Comparison of ENCODE assay signal across 8 cellular contexts in the genomic region with DNA sequence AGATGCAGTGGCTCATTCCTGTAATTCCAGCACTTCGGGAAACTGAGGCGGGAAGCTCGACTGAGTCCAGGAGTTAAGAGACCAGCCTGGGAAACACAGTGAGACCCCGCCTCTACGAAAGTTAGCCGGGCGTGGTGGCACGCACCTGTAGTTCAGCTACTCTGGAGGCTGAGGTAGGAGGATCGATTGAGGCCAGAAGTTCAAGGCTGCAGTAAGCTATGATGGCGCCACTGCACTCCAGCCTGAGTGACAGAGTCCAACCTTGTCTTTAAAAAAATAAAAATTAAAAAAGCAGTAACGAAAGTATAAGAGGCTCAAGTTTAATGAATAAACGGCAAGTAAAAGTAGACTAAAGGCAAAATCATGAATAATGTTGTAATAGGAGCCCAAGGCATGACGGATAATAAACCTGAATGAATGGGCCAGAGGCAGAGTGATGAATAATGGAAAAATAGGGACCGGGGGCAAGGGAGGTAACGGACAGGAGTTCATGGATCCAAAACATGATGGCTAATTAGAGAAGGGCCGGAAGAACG. TPM values are rescaled to one million over a fixed set of nuclear protein-coding genes. Genes with fewer than 3 reads are reported as not detected.
DNase-seq lines count a peak whose midpoint lies in the region; ATAC-seq, FAIRE-seq and TF ChIP-seq lines count a peak whose summit lies in the region.

No MANE protein-coding gene starts in this region.

- peaks cover 9 to 29% of the 10 kb centered on the region in 2 experiments for H3K36me3 ChIP-seq in SK-N-SH (replicated peaks in 1 of 2; ENCODE audit: control insufficient read depth in 1 of 2, insufficient read depth in 2 of 2, low read length in 1 of 2)
- peaks cover 29% of the 10 kb centered on the region for H3K36me3 ChIP-seq in adipocyte (ENCODE audit: control insufficient read depth, insufficient read depth, low read length, severe bottlenecking)
- H3K36me3 ChIP-seq in keratinocyte (ENCODE audit: control insufficient read depth in 2 of 2, extremely low read depth in 1 of 2, insufficient read depth in 2 of 2, low read length in 2 of 2), result peaks cover 23 to 30% of the 10 kb centered on the region in 2 experiments
- peaks cover 22 to 31% of the 10 kb centered on the region in 2 donors for H3K36me3 ChIP-seq in stomach smooth muscle (ENCODE audit: control insufficient read depth in 2 of 2, insufficient read depth in 2 of 2, low read length in 2 of 2)

- no peaks in the 10 kb centered on the region for H3K9me1 ChIP-seq in keratinocyte (ENCODE audit: control insufficient read depth, extremely low read depth, insufficient read depth, low read length)

- H3K27me3 ChIP-seq in SK-N-SH (ENCODE audit: insufficient read depth), result no peaks in the 10 kb centered on the region
- no peaks in the 10 kb centered on the region for H3K27me3 ChIP-seq in adipocyte (replicated peaks; ENCODE audit: control insufficient read depth, insufficient read depth, low read length)
- no peaks in the 10 kb centered on the region for H3K27me3 ChIP-seq in keratinocyte (ENCODE audit: control insufficient read depth, extremely low read depth, insufficient read depth, low read length)
- no peaks in the 10 kb centered on the region for H3K27me3 ChIP-seq in stomach smooth muscle (ENCODE audit: control insufficient read depth in 1 of 2, insufficient read depth in 2 of 2, low read length in 2 of 2)

- no peaks in the 10 kb centered on the region for H3K9me3 ChIP-seq in SK-N-SH
- H3K9me3 ChIP-seq in adipocyte (ENCODE audit: control insufficient read depth, low read length), result no peaks in the 10 kb centered on the region
- H3K9me3 ChIP-seq in keratinocyte (ENCODE audit: control insufficient read depth, low read depth, low read length), result no peaks in the 10 kb centered on the region
- no peaks in the 10 kb centered on the region for H3K9me3 ChIP-seq in stomach smooth muscle (ENCODE audit: control insufficient read depth in 2 of 2, low read length in 2 of 2)

- no peak for FAIRE-seq in keratinocyte (lab: Jason Lieb, UNC)

- H3K4me1 ChIP-seq in SK-N-SH (ENCODE audit: control insufficient read depth in 1 of 2, insufficient read depth in 2 of 2, low read depth in 1 of 2, low read length in 1 of 2) (peaks cover 8 to 21% of the 10 kb centered on the region in 2 experiments; a peak in 2 of 4 replicates), adipocyte (ENCODE audit: control insufficient read depth, insufficient read depth, low read length) (peaks cover 39% of the 10 kb centered on the region), keratinocyte (ENCODE audit: control insufficient read depth, extremely low read depth, insufficient read depth, low read length) (peaks cover 17% of the 10 kb centered on the region), stomach smooth muscle (ENCODE audit: control insufficient read depth, insufficient read depth, low read length) (peaks cover 27% of the 10 kb centered on the region)

- peak overlapping the region; percentile 51 to 57 for H3K4me3 ChIP-seq in SK-N-SH (ENCODE audit: low read depth in 2 of 2, low read length in 1 of 2)
- H3K4me3 ChIP-seq in adipocyte (ENCODE audit: low read length), result peak overlapping the region; percentile 78
- peak overlapping the region; percentile 44 to 54 (median 46) for H3K4me3 ChIP-seq in keratinocyte (ENCODE audit: control insufficient read depth in 2 of 3, extremely low read depth in 1 of 3, insufficient read depth in 2 of 3, low read depth in 1 of 3, low read length in 3 of 3)
- peak overlapping the region; percentile 85 to 88 for H3K4me3 ChIP-seq in stomach smooth muscle (ENCODE audit: low read length in 2 of 2)

- peak overlapping the region; percentile 92 to 93 for H3K27ac ChIP-seq in SK-N-SH (ENCODE audit: low read depth in 2 of 2, low read length in 1 of 2)
- peak overlapping the region; percentile 75 for H3K27ac ChIP-seq in keratinocyte (ENCODE audit: control insufficient read depth, insufficient read depth, low read length)
- peak overlapping the region; percentile 96 for H3K27ac ChIP-seq in stomach smooth muscle (ENCODE audit: low read length)

- TF ChIP-seq EP300 in SK-N-SH (IDR thresholded peaks at IDR 0.05; ENCODE audit: borderline replicate concordance in 1 of 2, low read depth in 1 of 2, low read length in 1 of 2), result no peak

- H2AFZ ChIP-seq in SK-N-SH (ENCODE audit: low read depth), result peak overlapping the region; percentile 77
- peak overlapping the region; percentile 86 for H2AFZ ChIP-seq in keratinocyte (ENCODE audit: control insufficient read depth, low read length)

- no peaks in the 10 kb centered on the region for H4K20me1 ChIP-seq in SK-N-SH (ENCODE audit: insufficient read depth)
- peaks cover 4% of the 10 kb centered on the region for H4K20me1 ChIP-seq in keratinocyte (ENCODE audit: control insufficient read depth, extremely low read depth, insufficient read depth, low read length)

- 58% methylated on average over 17 of the region's 17 CpGs for WGBS in SK-N-SH (ENCODE audit: low lambda C conversion rate)

- dilution Hi-C loops in keratinocyte (cut with MboI; ENCODE audit: extremely low pct_ligation_motif_present, low sequenced_read_pairs), result no loop called here

- CTCF ChIA-PET in SK-N-SH (lab: Yijun Ruan, JAX), result interaction anchor here (0.5 to 1.8 kb wide), 7 partner anchors 14 to 558 kb away, joined by 3 to 5 read pairs (median 3); no protein-coding TSS in a partner anchor

- TF ChIP-seq RAD21 in SK-N-SH (IDR thresholded peaks at IDR 0.05; ENCODE audit: low read length), result no peak

- TF ChIP-seq CTCF in SK-N-SH (IDR thresholded peaks at IDR 0.05) (no peak), keratinocyte (optimal IDR thresholded peaks at IDR 0.05 in 1 of 3, IDR thresholded peaks at IDR 0.05 in 1 of 3, conservative IDR thresholded peaks at IDR 0.05 in 1 of 3; ENCODE audit: extremely low read depth in 1 of 3, insufficient read depth in 2 of 3, low read length in 3 of 3) (no peak)

- H3K9ac ChIP-seq in SK-N-SH (peak overlapping the region; percentile 72), adipocyte (ENCODE audit: low read length) (peak overlapping the region; percentile 87), keratinocyte (ENCODE audit: control insufficient read depth, extremely low read depth, insufficient read depth, low read length) (peak overlapping the region; percentile 70), stomach smooth muscle (ENCODE audit: low read length in 2 of 2) (peak overlapping the region; percentile 83 to 85)

- DNase-seq in SK-N-SH (no peak), adipocyte (ENCODE audit: low read depth) (no peak), keratinocyte (ENCODE audit: low read depth, low spot score) (no peak), GM19240 (ENCODE audit: insufficient read length, low spot score) (no peak)
- DNase-seq in stimulated activated CD4-positive, alpha-beta T cell treated with anti-CD3 and anti-CD28 coated beads, Interleukin-4, amount 100 ng/mL, for 24 hours, result no peak

- no peaks in the 10 kb centered on the region for H3K9me2 ChIP-seq in SK-N-SH

- no peak for ATAC-seq in SK-N-SH treated with all-trans-retinoic acid at 6 μM for 48 hours
- no peak for ATAC-seq in GM21825 (IDR thresholded peaks at IDR 0.05; ENCODE audit: unreplicated experiment)

- peaks cover 17% of the 10 kb centered on the region for H3F3A ChIP-seq in SK-N-SH (replicated peaks; ENCODE audit: insufficient read depth)

- POLR2A ChIA-PET in SK-N-SH (lab: Yijun Ruan, JAX), result interaction anchor here (1.1 to 1.4 kb wide), 2 partner anchors 41 to 65 kb away, joined by 4 read pairs; partner anchors contain the start of gene CLPTM1

- H3K4me2 ChIP-seq in SK-N-SH (peak overlapping the region; percentile 81), keratinocyte (ENCODE audit: control insufficient read depth, extremely low read depth, insufficient read depth, low read depth, low read length) (peak overlapping the region; percentile 80)

- H3K79me2 ChIP-seq in SK-N-SH (ENCODE audit: insufficient read depth) (peaks cover 39% of the 10 kb centered on the region), keratinocyte (ENCODE audit: control insufficient read depth, insufficient read depth, low read length) (peaks cover 36% of the 10 kb centered on the region)

RNA-seq across cellular contexts. Expression of gene TOMM40, which starts 1.2 kb away (rescaled TPM):
- polyA plus RNA-seq in SK-N-SH (2012; rRNA removed) (66.9 and 78.9 TPM in 2 replicates), keratinocyte (46.9 to 92.1 TPM (median 56.0 TPM) in 3 replicates)
- 35.9 and 62.2 TPM in 2 replicates for polyA plus RNA-seq in SK-N-SH (2012; cell fraction: cytosol; rRNA removed)
- polyA plus RNA-seq in SK-N-SH (2012; cell fraction: nucleus; rRNA removed), result 55.6 and 65.1 TPM in 2 replicates
- 16.4 TPM for polyA plus RNA-seq in keratinocyte (2011; ENCODE audit: low read depth)
- 36.5 and 67.4 TPM in 2 replicates for polyA plus RNA-seq in keratinocyte (2011; cell fraction: cytosol; rRNA removed)
- polyA plus RNA-seq in keratinocyte (2011; cell fraction: nucleus; rRNA removed), result 34.9 and 41.4 TPM in 2 replicates
- 31.8 and 89.9 TPM in 2 replicates for polyA plus RNA-seq in keratinocyte (2012; ENCODE audit: low replicate concordance)
- polyA minus RNA-seq in keratinocyte, result 37.7 to 134 TPM (median 38.3 TPM) in 3 replicates
- polyA minus RNA-seq in keratinocyte (2011; cell fraction: cytosol; rRNA and poly(A)+ RNA removed), result 41.4 TPM
- 18.8 and 19.3 TPM in 2 replicates for polyA minus RNA-seq in keratinocyte (2011; cell fraction: nucleus; rRNA and poly(A)+ RNA removed)

RNA-seq across cellular contexts. Expression of gene APOE, which starts 15.7 kb away (rescaled TPM):
- 56.0 and 65.7 TPM in 2 replicates for polyA plus RNA-seq in SK-N-SH (2012; rRNA removed)
- polyA plus RNA-seq in SK-N-SH (2012; cell fraction: cytosol; rRNA removed), result 35.0 and 48.7 TPM in 2 replicates
- polyA plus RNA-seq in SK-N-SH (2012; cell fraction: nucleus; rRNA removed), result 58.4 and 73.3 TPM in 2 replicates
- polyA plus RNA-seq in keratinocyte, result 27.9 to 217 TPM (median 30.2 TPM) in 3 replicates
- 135 TPM for polyA plus RNA-seq in keratinocyte (2011; ENCODE audit: low read depth)
- 18.9 and 102 TPM in 2 replicates for polyA plus RNA-seq in keratinocyte (2011; cell fraction: cytosol; rRNA removed)
- polyA plus RNA-seq in keratinocyte (2011; cell fraction: nucleus; rRNA removed), result 167 and 253 TPM in 2 replicates
- polyA plus RNA-seq in keratinocyte (2012; ENCODE audit: low replicate concordance), result 32.3 and 77.9 TPM in 2 replicates
- 5.2 to 15.2 TPM (median 8.3 TPM) in 3 replicates for polyA minus RNA-seq in keratinocyte
- polyA minus RNA-seq in keratinocyte (2011; cell fraction: cytosol; rRNA and poly(A)+ RNA removed), result 75.2 TPM
- polyA minus RNA-seq in keratinocyte (2011; cell fraction: nucleus; rRNA and poly(A)+ RNA removed), result 46.1 and 65.3 TPM in 2 replicates

RNA-seq across cellular contexts. Expression of gene APOC1, which starts 24.5 kb away (rescaled TPM):
- polyA plus RNA-seq in SK-N-SH (2012; rRNA removed) (0.73 and 2.7 TPM in 2 replicates), keratinocyte (0.40 to 0.79 TPM (median 0.65 TPM) in 3 replicates)
- polyA plus RNA-seq in SK-N-SH (2012; cell fraction: cytosol; rRNA removed), result 0.98 and 1.0 TPM in 2 replicates
- polyA plus RNA-seq in SK-N-SH (2012; cell fraction: nucleus; rRNA removed), result 0.21 and 2.9 TPM in 2 replicates
- not detected for polyA plus RNA-seq in keratinocyte (2011; ENCODE audit: low read depth)
- polyA plus RNA-seq in keratinocyte (2011; cell fraction: cytosol; rRNA removed), result 0.24 and 0.64 TPM in 2 replicates
- 0.28 TPM in 1 of 2 replicates, not detected in the other for polyA plus RNA-seq in keratinocyte (2011; cell fraction: nucleus; rRNA removed)
- 1.3 TPM in 1 of 2 replicates, not detected in the other for polyA plus RNA-seq in keratinocyte (2012; ENCODE audit: low replicate concordance)
- polyA minus RNA-seq in keratinocyte, result 0.54 TPM in 1 of 3 replicates, not detected in the others
- not detected for polyA minus RNA-seq in keratinocyte (2011; cell fraction: cytosol; rRNA and poly(A)+ RNA removed)
- not detected in 2 replicates for polyA minus RNA-seq in keratinocyte (2011; cell fraction: nucleus; rRNA and poly(A)+ RNA removed)

RNA-seq across cellular contexts. Expression of gene NECTIN2, which starts 43.8 kb away (rescaled TPM):
- polyA plus RNA-seq in SK-N-SH (2012; rRNA removed) (96.6 and 121 TPM in 2 replicates), keratinocyte (26.8 to 38.9 TPM (median 29.8 TPM) in 3 replicates)
- polyA plus RNA-seq in SK-N-SH (2012; cell fraction: cytosol; rRNA removed), result 57.7 and 82.2 TPM in 2 replicates
- 94.1 and 94.2 TPM in 2 replicates for polyA plus RNA-seq in SK-N-SH (2012; cell fraction: nucleus; rRNA removed)
- polyA plus RNA-seq in keratinocyte (2011; ENCODE audit: low read depth), result 39.2 TPM
- polyA plus RNA-seq in keratinocyte (2011; cell fraction: cytosol; rRNA removed), result 20.2 and 26.0 TPM in 2 replicates
- polyA plus RNA-seq in keratinocyte (2011; cell fraction: nucleus; rRNA removed), result 70.7 and 97.0 TPM in 2 replicates
- 47.3 and 77.1 TPM in 2 replicates for polyA plus RNA-seq in keratinocyte (2012; ENCODE audit: low replicate concordance)
- 40.8 to 124 TPM (median 41.7 TPM) in 3 replicates for polyA minus RNA-seq in keratinocyte
- 36.6 TPM for polyA minus RNA-seq in keratinocyte (2011; cell fraction: cytosol; rRNA and poly(A)+ RNA removed)
- 45.4 and 54.4 TPM in 2 replicates for polyA minus RNA-seq in keratinocyte (2011; cell fraction: nucleus; rRNA and poly(A)+ RNA removed)

RNA-seq across cellular contexts. Expression of gene APOC4, which starts 52.1 kb away (rescaled TPM):
- polyA plus RNA-seq in SK-N-SH (2012; rRNA removed) (not detected in 2 replicates), keratinocyte (not detected in 3 replicates)
- not detected in 2 replicates for polyA plus RNA-seq in SK-N-SH (2012; cell fraction: cytosol; rRNA removed)
- not detected in 2 replicates for polyA plus RNA-seq in SK-N-SH (2012; cell fraction: nucleus; rRNA removed)
- polyA plus RNA-seq in keratinocyte (2011; ENCODE audit: low read depth), result not detected
- not detected in 2 replicates for polyA plus RNA-seq in keratinocyte (2011; cell fraction: cytosol; rRNA removed)
- not detected in 2 replicates for polyA plus RNA-seq in keratinocyte (2011; cell fraction: nucleus; rRNA removed)
- not detected in 2 replicates for polyA plus RNA-seq in keratinocyte (2012; ENCODE audit: low replicate concordance)
- polyA minus RNA-seq in keratinocyte, result not detected in 3 replicates
- polyA minus RNA-seq in keratinocyte (2011; cell fraction: cytosol; rRNA and poly(A)+ RNA removed), result not detected
- not detected in 2 replicates for polyA minus RNA-seq in keratinocyte (2011; cell fraction: nucleus; rRNA and poly(A)+ RNA removed)
